ENCODE assay signal across 10 cellular contexts in genomic region chr14:49623387-49623786, GRCh38. TPM values are rescaled to one million over a fixed set of nuclear protein-coding genes. Genes with fewer than 3 reads are reported as not detected.
A peak's percentile ranks its signal among the peaks of the same experiment; 100 is the strongest.
DNase-seq lines count a peak whose midpoint lies in the region; ATAC-seq lines count a peak whose summit lies in the region.
"Had no signal": no experiment of that assay in that cellular context is flagged by ENCODE, and none has a peak within 500 bp of the region (broad histone marks: within the 10 kb centered on the region; RNA-seq: fewer than 3 reads in every experiment).

No MANE protein-coding gene starts in this region.

- 0 out of 2 replicates have a peak, but pooled peaks cover 4% of the 10 kb centered on the region for H3K4me1 ChIP-seq in iPS-20b (ENCODE audit: insufficient read depth, low read length)

- H3K4me3 Mint-ChIP-seq in stimulated activated naive CD8-positive, alpha-beta T cell treated with anti-CD3 and anti-CD28 coated beads, Interleukin-15, Interleukin-2, amounts not matched to agents 100 ng/mL and 50 ng/mL, for 24 hours, result peak overlapping the region; percentile 98
- peak overlapping the region; percentile 91 for H3K4me3 Mint-ChIP-seq in activated T-helper 2 cell treated with anti-CD3 and anti-CD28 coated beads, Interferon-gamma antibody, Interleukin-2, Interleukin-4, amounts not matched to agents 10 μg/mL and 5 μg/mL and 100 μg/mL, durations not matched to agents 14 hours and 24 hours and 36 hours (ENCODE audit: low read depth)

- no peak overlapping the region for H3K27ac ChIP-seq in iPS-20b (ENCODE audit: low read length)

- peak overlapping the region; percentile 75 for H3K27ac Mint-ChIP-seq in stimulated activated naive CD8-positive, alpha-beta T cell treated with anti-CD3 and anti-CD28 coated beads, Interleukin-15, Interleukin-2, amounts not matched to agents 100 ng/mL and 50 ng/mL, for 24 hours
- H3K27ac Mint-ChIP-seq in activated T-helper 2 cell treated with anti-CD3 and anti-CD28 coated beads, Interferon-gamma antibody, Interleukin-2, Interleukin-4, amounts not matched to agents 10 μg/mL and 5 μg/mL and 100 μg/mL, durations not matched to agents 14 hours and 24 hours and 36 hours, result no peak overlapping the region

- H3K4me1 Mint-ChIP-seq in stimulated activated naive CD8-positive, alpha-beta T cell treated with anti-CD3 and anti-CD28 coated beads, Interleukin-15, Interleukin-2, amounts not matched to agents 100 ng/mL and 50 ng/mL, for 24 hours (ENCODE audit: low read depth), result peaks cover 60% of the 10 kb centered on the region
- H3K4me1 Mint-ChIP-seq in activated T-helper 2 cell treated with anti-CD3 and anti-CD28 coated beads, Interferon-gamma antibody, Interleukin-2, Interleukin-4, amounts not matched to agents 10 μg/mL and 5 μg/mL and 100 μg/mL, durations not matched to agents 14 hours and 24 hours and 36 hours (ENCODE audit: low read depth), result peaks cover 39% of the 10 kb centered on the region

- H3K4me3 ChIP-seq in iPS-20b (ENCODE audit: low read length) (peak overlapping the region; percentile 99; the same call in 1 of the 2 replicates), H7 (ENCODE audit: insufficient read depth, low read depth, low read length) (no peak overlapping the region)

- no peak overlapping the region for H3K9ac ChIP-seq in iPS-20b (ENCODE audit: low read depth, low read length)

- ATAC-seq in stimulated activated naive CD8-positive, alpha-beta T cell treated with anti-CD3 and anti-CD28 coated beads, Interleukin-15, Interleukin-2, amounts not matched to agents 100 U/mL and 50 U/mL, for 24 hours, result no peak
- ATAC-seq: heart left ventricle had no signal

- peaks cover 58% of the 10 kb centered on the region for H3K36me3 Mint-ChIP-seq in stimulated activated naive CD8-positive, alpha-beta T cell treated with anti-CD3 and anti-CD28 coated beads, Interleukin-15, Interleukin-2, amounts not matched to agents 100 ng/mL and 50 ng/mL, for 24 hours (ENCODE audit: low read depth)
- peaks cover 72% of the 10 kb centered on the region for H3K36me3 Mint-ChIP-seq in activated T-helper 2 cell treated with anti-CD3 and anti-CD28 coated beads, Interferon-gamma antibody, Interleukin-2, Interleukin-4, amounts not matched to agents 10 μg/mL and 5 μg/mL and 100 μg/mL, durations not matched to agents 14 hours and 24 hours and 36 hours (ENCODE audit: low read depth)

- intact Hi-C loops in activated T-helper 2 cell treated with anti-CD3 and anti-CD28 coated beads, Interferon-gamma antibody, Interleukin-2, Interleukin-4, amounts not matched to agents 10 μg/mL and 5 μg/mL and 100 μg/mL, durations not matched to agents 14 hours and 24 hours and 36 hours (cut with micrococcal nuclease), result loop anchor here (5.0 to 10.0 kb wide), 4 partner anchors 274 to 901 kb away; partner anchors contain the start of genes SOS2 and VCPKMT
- intact Hi-C loops in posterior vena cava (cut with DNase I), result no loop called here

- no peaks in the 10 kb centered on the region for H3K9me3 ChIP-seq in iPS-20b (ENCODE audit: insufficient read depth, low read depth, low read length)
- H3K9me3 ChIP-seq: heart left ventricle had no signal

- H3K36me3 ChIP-seq in iPS-20b (ENCODE audit: insufficient read depth, low read depth, low read length) (peaks cover 48% of the 10 kb centered on the region), H7 (replicated peaks; ENCODE audit: control insufficient read depth, insufficient read depth, low read length) (peaks cover 11% of the 10 kb centered on the region)

- no peaks in the 10 kb centered on the region for H3K27me3 Mint-ChIP-seq in stimulated activated naive CD8-positive, alpha-beta T cell treated with anti-CD3 and anti-CD28 coated beads, Interleukin-15, Interleukin-2, amounts not matched to agents 100 ng/mL and 50 ng/mL, for 24 hours
- no peaks in the 10 kb centered on the region for H3K27me3 Mint-ChIP-seq in activated T-helper 2 cell treated with anti-CD3 and anti-CD28 coated beads, Interferon-gamma antibody, Interleukin-2, Interleukin-4, amounts not matched to agents 10 μg/mL and 5 μg/mL and 100 μg/mL, durations not matched to agents 14 hours and 24 hours and 36 hours (ENCODE audit: low read depth)

- H3K9me3 Mint-ChIP-seq in stimulated activated naive CD8-positive, alpha-beta T cell treated with anti-CD3 and anti-CD28 coated beads, Interleukin-15, Interleukin-2, amounts not matched to agents 100 ng/mL and 50 ng/mL, for 24 hours, result no peaks in the 10 kb centered on the region
- H3K9me3 Mint-ChIP-seq in activated T-helper 2 cell treated with anti-CD3 and anti-CD28 coated beads, Interferon-gamma antibody, Interleukin-2, Interleukin-4, amounts not matched to agents 10 μg/mL and 5 μg/mL and 100 μg/mL, durations not matched to agents 14 hours and 24 hours and 36 hours, result no peaks in the 10 kb centered on the region

- no peaks in the 10 kb centered on the region for H3K27me3 ChIP-seq in iPS-20b (ENCODE audit: insufficient read depth, low read length)
- H3K27me3 ChIP-seq in H7 (ENCODE audit: control insufficient read depth, insufficient read depth, low read length), result no peaks in the 10 kb centered on the region
- H3K27me3 ChIP-seq: heart left ventricle had no signal

- no peak for DNase-seq in stimulated activated naive CD8-positive, alpha-beta T cell treated with anti-CD3 and anti-CD28 coated beads, Interleukin-15, Interleukin-2, amounts not matched to agents 100 U/mL and 50 U/mL, for 24 hours
- DNase-seq in activated T-helper 2 cell treated with anti-CD3 and anti-CD28 coated beads, Interferon-gamma antibody, Interleukin-2, Interleukin-4, amounts not matched to agents 10 μg/mL and 5 μg/mL and 100 μg/mL, durations not matched to agents 14 hours and 24 hours and 36 hours (ENCODE audit: low spot score), result no peak
- DNase-seq in posterior vena cava (ENCODE audit: low spot score) (no peak), dedifferentiated amniotic fluid mesenchymal stem cell (ENCODE audit: extremely low spot score) (no peak), NCI-H2196 (lab: John Stamatoyannopoulos, UW; ENCODE audit: unreplicated experiment) (no peak), H7 (no peak)
- DNase-seq: heart left ventricle, NCI-H526 treated with DMSO at 0.1 percent for 48 hours had no signal

RNA-seq across cellular contexts. Expression of gene MGAT2, which starts 2.8 kb away (rescaled TPM):
- total RNA-seq in activated T-helper 2 cell treated with anti-CD3 and anti-CD28 coated beads, Interferon-gamma antibody, Interleukin-2, Interleukin-4, amounts not matched to agents 10 μg/mL and 5 μg/mL and 100 μg/mL, durations not matched to agents 14 hours and 24 hours and 36 hours, result 57.0 and 57.9 TPM in 2 replicates
- total RNA-seq in posterior vena cava, result 10 to 100 TPM; 33.0 to 34.4 TPM
- 29.4 and 35.9 TPM in 2 replicates for total RNA-seq in H7 (2014; rRNA removed; shearing (Covaris generic))

RNA-seq across cellular contexts. Expression of gene RPL36AL, which starts 3.0 kb away (rescaled TPM):
- total RNA-seq in activated T-helper 2 cell treated with anti-CD3 and anti-CD28 coated beads, Interferon-gamma antibody, Interleukin-2, Interleukin-4, amounts not matched to agents 10 μg/mL and 5 μg/mL and 100 μg/mL, durations not matched to agents 14 hours and 24 hours and 36 hours, result 278 and 292 TPM in 2 replicates
- 100 to 1,000 TPM; 130 to 144 TPM for total RNA-seq in posterior vena cava
- total RNA-seq in H7 (2014; rRNA removed; shearing (Covaris generic)), result 145 and 167 TPM in 2 replicates

RNA-seq across cellular contexts. Expression of gene DNAAF2, which starts 11.7 kb away (rescaled TPM):
- total RNA-seq in activated T-helper 2 cell treated with anti-CD3 and anti-CD28 coated beads, Interferon-gamma antibody, Interleukin-2, Interleukin-4, amounts not matched to agents 10 μg/mL and 5 μg/mL and 100 μg/mL, durations not matched to agents 14 hours and 24 hours and 36 hours, result 10.5 and 11.4 TPM in 2 replicates
- 1 to 10 TPM; 4.3 to 6.1 TPM for total RNA-seq in posterior vena cava
- 28.2 and 28.9 TPM in 2 replicates for total RNA-seq in H7 (2014; rRNA removed; shearing (Covaris generic))

RNA-seq across cellular contexts. Expression of gene LRR1, which starts 24.6 kb away (rescaled TPM):
- 44.2 and 45.4 TPM in 2 replicates for total RNA-seq in activated T-helper 2 cell treated with anti-CD3 and anti-CD28 coated beads, Interferon-gamma antibody, Interleukin-2, Interleukin-4, amounts not matched to agents 10 μg/mL and 5 μg/mL and 100 μg/mL, durations not matched to agents 14 hours and 24 hours and 36 hours
- total RNA-seq in posterior vena cava, result 1 to 10 TPM; 7.1 to 8.5 TPM
- 40.2 and 47.9 TPM in 2 replicates for total RNA-seq in H7 (2014; rRNA removed; shearing (Covaris generic))

RNA-seq across cellular contexts. Expression of gene RPS29, which starts 37.2 kb away (rescaled TPM):
- 1,969 and 2,120 TPM in 2 replicates for total RNA-seq in activated T-helper 2 cell treated with anti-CD3 and anti-CD28 coated beads, Interferon-gamma antibody, Interleukin-2, Interleukin-4, amounts not matched to agents 10 μg/mL and 5 μg/mL and 100 μg/mL, durations not matched to agents 14 hours and 24 hours and 36 hours
- 1,000 to 10,000 TPM; 1,012 to 1,062 TPM for total RNA-seq in posterior vena cava
- total RNA-seq in H7 (2014; rRNA removed; shearing (Covaris generic)), result 4,430 and 8,199 TPM in 2 replicates
